ENCODE assay signal across 7 cellular contexts in genomic region chr5:56412601-56413379, GRCh38.
DNase-seq lines count a peak whose midpoint lies in the region; ATAC-seq lines count a peak whose summit lies in the region.

No MANE protein-coding gene starts in this region.

- H3K36me3 Mint-ChIP-seq in T-cell, result no peaks in the 10 kb centered on the region

- CTCF ChIA-PET in T-cell (lab: Charles Lee), result no interaction called here

- peak in 16 of 34 experiments; percentile 1 to 53 (median 14) for DNase-seq in T-cell
- DNase-seq in medulla oblongata (ENCODE audit: extremely low spot score), result peak; percentile 85
- DNase-seq in NCI-H187 treated with DMSO at 0.1 percent for 48 hours (lab: John Stamatoyannopoulos, UW), result no peak
- DNase-seq in NCI-H345 treated with DMSO at 0.1 percent for 48 hours (lab: John Stamatoyannopoulos, UW; ENCODE audit: unreplicated experiment), result no peak
- no peak for DNase-seq in NCI-H146 treated with DMSO at 0.1 percent for 48 hours (lab: John Stamatoyannopoulos, UW; ENCODE audit: unreplicated experiment)

- no peaks in the 10 kb centered on the region for H3K9me3 Mint-ChIP-seq in T-cell

- H3K4me1 Mint-ChIP-seq in T-cell, result peaks cover 18 to 27% (median 23%) of the 10 kb centered on the region in 3 donors

- no peaks in the 10 kb centered on the region for H3K27me3 Mint-ChIP-seq in T-cell

- peak overlapping the region; percentile 19 to 53 for H3K27ac Mint-ChIP-seq in T-cell

- H3K4me3 Mint-ChIP-seq in T-cell, result no peak overlapping the region

- POLR2A ChIA-PET in T-cell (lab: Charles Lee), result interaction anchor here in 1 of 2 donors (0.6 kb wide), 1 partner anchor 749 kb away, joined by 4 read pairs; no protein-coding TSS in a partner anchor

- ATAC-seq in GM19397 (IDR thresholded peaks at IDR 0.05; ENCODE audit: unreplicated experiment) (peak; percentile 80), HG03095 (IDR thresholded peaks at IDR 0.05; ENCODE audit: unreplicated experiment) (peak; percentile 81), T-cell (replicated peaks in 1 of 4) (peak in 3 of 4 experiments; percentile 36 to 75 (median 52))
